9 cellular contexts compared by ENCODE assay signal in the genomic region with DNA sequence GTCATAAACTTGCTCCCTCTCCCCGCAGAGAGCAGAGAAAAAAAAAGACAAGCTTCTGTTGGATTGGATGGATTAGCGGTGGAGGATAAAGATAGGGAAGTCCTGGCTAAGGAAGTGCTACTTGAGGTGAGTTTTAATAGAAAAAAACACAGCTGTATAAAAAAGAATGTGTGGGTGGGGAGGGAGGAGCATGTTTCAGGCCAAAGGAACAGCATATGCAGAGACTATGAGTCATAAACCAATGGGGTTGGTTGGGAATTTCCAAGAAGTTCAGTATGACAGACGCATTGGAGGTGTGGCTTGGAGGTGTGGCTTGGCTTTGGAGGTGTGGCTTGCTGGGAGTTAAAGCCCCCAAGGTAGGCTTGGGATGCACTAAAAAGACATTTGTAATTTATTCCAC.
DNase-seq lines count a peak whose midpoint lies in the region; ATAC-seq and TF ChIP-seq lines count a peak whose summit lies in the region.
"Had no signal": no experiment of that assay in that cellular context is flagged by ENCODE, and none has a peak within 500 bp of the region (broad histone marks: within the 10 kb centered on the region; RNA-seq: fewer than 3 reads in every experiment).

No MANE protein-coding gene starts in this region.

- no peaks in the 10 kb centered on the region for H3K9me3 ChIP-seq in aorta (ENCODE audit: control insufficient read depth, low read length)

- peaks cover 6% of the 10 kb centered on the region for H3K4me1 Mint-ChIP-seq in activated CD4-positive, alpha-beta memory T cell treated with anti-CD3 and anti-CD28 coated beads, Interleukin-2, amount 10 ng/mL, durations not matched to agents 7 days and 5 days

- no peaks in the 10 kb centered on the region for H3K9me3 Mint-ChIP-seq in activated CD4-positive, alpha-beta memory T cell treated with anti-CD3 and anti-CD28 coated beads, Interleukin-2, amount 10 ng/mL, durations not matched to agents 7 days and 5 days

- POLR2A ChIA-PET in activated CD4-positive, alpha-beta memory T cell treated with anti-CD3 and anti-CD28 coated beads, Interleukin-2, amount 10 ng/mL, durations not matched to agents 7 days and 5 days (lab: Charles Lee): no interaction called here

- H3K27me3 Mint-ChIP-seq in activated CD4-positive, alpha-beta memory T cell treated with anti-CD3 and anti-CD28 coated beads, Interleukin-2, amount 10 ng/mL, durations not matched to agents 7 days and 5 days: peaks cover 6% of the 10 kb centered on the region

- H3K4me3 Mint-ChIP-seq in activated CD4-positive, alpha-beta memory T cell treated with anti-CD3 and anti-CD28 coated beads, Interleukin-2, amount 10 ng/mL, durations not matched to agents 7 days and 5 days: no peak overlapping the region
- H3K4me3 Mint-ChIP-seq: stimulated activated naive CD8-positive, alpha-beta T cell treated with anti-CD3 and anti-CD28 coated beads, Interleukin-15, Interleukin-2, amounts not matched to agents 100 ng/mL and 50 ng/mL, for 24 hours had no signal

- H3K27ac Mint-ChIP-seq in activated CD4-positive, alpha-beta memory T cell treated with anti-CD3 and anti-CD28 coated beads, Interleukin-2, amount 10 ng/mL, durations not matched to agents 7 days and 5 days: no peak overlapping the region
- H3K27ac Mint-ChIP-seq: stimulated activated naive CD8-positive, alpha-beta T cell treated with anti-CD3 and anti-CD28 coated beads, Interleukin-15, Interleukin-2, amounts not matched to agents 100 ng/mL and 50 ng/mL, for 24 hours had no signal

- 70 to 79% methylated on average over 3 of the region's 3 CpGs for WGBS in aorta, 2 donors

- no peaks in the 10 kb centered on the region for H3K36me3 ChIP-seq in aorta (ENCODE audit: control insufficient read depth in 1 of 2, insufficient read depth in 2 of 2, low read length in 1 of 2)

- H3K27ac ChIP-seq in aorta (ENCODE audit: low read depth in 1 of 2, low read length in 2 of 2): no peak overlapping the region

- CTCF ChIA-PET in activated CD4-positive, alpha-beta memory T cell treated with anti-CD3 and anti-CD28 coated beads, Interleukin-2, amount 10 ng/mL, durations not matched to agents 7 days and 5 days (lab: Charles Lee): no interaction called here

- H3K27me3 ChIP-seq in aorta (ENCODE audit: control insufficient read depth in 1 of 2, insufficient read depth in 2 of 2, low read length in 1 of 2): no peaks in the 10 kb centered on the region

- ATAC-seq in HG03460 (IDR thresholded peaks at IDR 0.05; ENCODE audit: unreplicated experiment) (peak; percentile 89), aorta (ENCODE audit: low FRiP score) (no peak)

- no peak overlapping the region for H3K4me3 ChIP-seq in aorta (ENCODE audit: low read length in 2 of 2)

- H3K4me1 ChIP-seq in aorta (ENCODE audit: control insufficient read depth in 1 of 2, insufficient read depth in 2 of 2, low read length in 2 of 2): no peaks in the 10 kb centered on the region

- peak; percentile 21 for DNase-seq in CD1c-positive myeloid dendritic cell (ENCODE audit: extremely low spot score)
- peak; percentile 37 for DNase-seq in GM20000 (ENCODE audit: low spot score)
- DNase-seq in activated CD4-positive, alpha-beta memory T cell treated with anti-CD3 and anti-CD28 coated beads, Interleukin-2, amount 10 ng/mL, durations not matched to agents 7 days and 5 days: peak; percentile 23
- peak; percentile 89 for DNase-seq in kidney glomerular epithelial cell (lab: John Stamatoyannopoulos, UW)
- DNase-seq in DMS79 treated with DMSO at 0.1 percent for 48 hours (lab: John Stamatoyannopoulos, UW): no peak
- DNase-seq in germinal center (ENCODE audit: low spot score): no peak
- DNase-seq in aorta: no peak

- TF ChIP-seq CTCF in GM20000 (IDR thresholded peaks at IDR 0.05; ENCODE audit: extremely low read depth, missing control alignments): no peak

- intact Hi-C loops in aorta (cut with DNase I): no loop called here

- no peaks in the 10 kb centered on the region for H3K36me3 Mint-ChIP-seq in activated CD4-positive, alpha-beta memory T cell treated with anti-CD3 and anti-CD28 coated beads, Interleukin-2, amount 10 ng/mL, durations not matched to agents 7 days and 5 days (ENCODE audit: low read depth)

Comparison
In these comparisons a context has a peak if more than half of its experiments do, and no peak if none do; other contexts are left out.
1. DNase-seq: peak in CD1c-positive myeloid dendritic cell (single experiment), GM20000 (single experiment), activated CD4-positive, alpha-beta memory T cell treated with anti-CD3 and anti-CD28 coated beads, Interleukin-2, amount 10 ng/mL, durations not matched to agents 7 days and 5 days (single experiment) and kidney glomerular epithelial cell (single experiment); none in DMS79 treated with DMSO at 0.1 percent for 48 hours (single experiment), germinal center (single experiment) and aorta (0 of 2).